1 cellular context compared by ENCODE assay signal in the genomic region with DNA sequence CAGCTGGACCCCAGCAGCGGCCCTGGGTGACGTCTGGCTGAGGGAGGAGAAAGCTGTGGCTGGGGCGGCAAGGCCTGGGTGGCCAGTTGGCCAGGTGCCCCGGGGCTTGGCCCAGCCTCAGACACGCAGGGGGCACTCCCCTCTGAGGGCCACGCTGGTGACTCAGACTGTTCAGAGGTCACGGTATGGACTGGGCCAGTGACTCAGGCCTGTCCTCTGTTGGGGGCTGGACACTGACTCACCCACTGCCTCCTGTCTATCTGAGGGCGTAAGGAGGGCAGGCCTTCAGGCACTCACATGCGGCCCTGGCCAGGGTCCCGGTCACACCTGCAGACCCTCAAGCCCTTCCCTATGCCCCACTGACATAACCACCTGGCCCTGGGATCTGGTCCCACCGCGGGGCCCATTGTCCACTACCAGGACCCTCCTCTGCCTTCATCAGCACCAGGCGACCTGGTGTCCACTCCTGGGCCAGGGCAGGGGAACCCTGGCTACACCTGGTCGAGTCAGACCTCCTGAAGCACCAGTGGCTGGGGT.
TF ChIP-seq lines count a peak whose summit lies in the region.

No MANE protein-coding gene starts in this region.

TF ChIP-seq in HepG2, 621 proteins besides CTCF, POLR2A, EP300 and RAD21 (continued from another document):
- TF ChIP-seq ZFY (CRISPR knock-in tag; IDR thresholded peaks at IDR 0.05) = peak; percentile 31; the same call in 1 of the 2 replicates
- no peak for TF ChIP-seq LCORL (IDR thresholded peaks at IDR 0.05)
- TF ChIP-seq LCORL (CRISPR knock-in tag; IDR thresholded peaks at IDR 0.05) = peak; percentile 67
- TF ChIP-seq XRCC5 (optimal IDR thresholded peaks at IDR 0.05; ENCODE audit: low read length) = peak; percentile 27
- peak; percentile 93 for TF ChIP-seq HNRNPL (IDR thresholded peaks at IDR 0.05; ENCODE audit: low read depth, low read length)
- peak; percentile 19; the same call in 1 of the 2 replicates for TF ChIP-seq MYC (CRISPR knock-in tag; IDR thresholded peaks at IDR 0.05; ENCODE audit: borderline replicate concordance)
- peak; percentile 50; the same call in 1 of the 2 replicates for TF ChIP-seq PPARG (CRISPR knock-in tag; conservative IDR thresholded peaks at IDR 0.05)
- TF ChIP-seq, protein P1, sequence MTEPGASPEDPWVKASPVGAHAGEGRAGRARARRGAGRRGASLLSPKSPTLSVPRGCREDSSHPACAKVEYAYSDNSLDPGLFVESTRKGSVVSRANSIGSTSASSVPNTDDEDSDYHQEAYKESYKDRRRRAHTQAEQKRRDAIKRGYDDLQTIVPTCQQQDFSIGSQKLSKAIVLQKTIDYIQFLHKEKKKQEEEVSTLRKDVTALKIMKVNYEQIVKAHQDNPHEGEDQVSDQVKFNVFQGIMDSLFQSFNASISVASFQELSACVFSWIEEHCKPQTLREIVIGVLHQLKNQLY (CRISPR knock-in tag; IDR thresholded peaks at IDR 0.05) = 0 out of 2 replicates have a peak, but pooled peaks have one; percentile 54
- TF ChIP-seq NFE2 (CRISPR knock-in tag; IDR thresholded peaks at IDR 0.05) = peak; percentile 12; the same call in 1 of the 2 replicates
- TF ChIP-seq RXRB (CRISPR knock-in tag; IDR thresholded peaks at IDR 0.05; ENCODE audit: borderline replicate concordance) = peak; percentile 46; the same call in 1 of the 2 replicates
- no peak for TF ChIP-seq ZNF891 (CRISPR knock-in tag; IDR thresholded peaks at IDR 0.05)
- 0 out of 2 replicates have a peak, but pooled peaks have one; percentile 23 for TF ChIP-seq FOXA3 (CRISPR knock-in tag; IDR thresholded peaks at IDR 0.05)
- TF ChIP-seq SP2 (CRISPR knock-in tag; IDR thresholded peaks at IDR 0.05) = no peak
- TF ChIP-seq FOSL1 (CRISPR knock-in tag; IDR thresholded peaks at IDR 0.05; ENCODE audit: borderline replicate concordance) = peak; percentile 82
- no peak for TF ChIP-seq TGIF2 (CRISPR knock-in tag; IDR thresholded peaks at IDR 0.05)
- peak; percentile 47 for TF ChIP-seq SKI (IDR thresholded peaks at IDR 0.05; ENCODE audit: partially characterized antibody)
- no peak for TF ChIP-seq PRMT3 (CRISPR knock-in tag; IDR thresholded peaks at IDR 0.05; ENCODE audit: borderline replicate concordance, low read depth)
- TF ChIP-seq, protein P2, sequence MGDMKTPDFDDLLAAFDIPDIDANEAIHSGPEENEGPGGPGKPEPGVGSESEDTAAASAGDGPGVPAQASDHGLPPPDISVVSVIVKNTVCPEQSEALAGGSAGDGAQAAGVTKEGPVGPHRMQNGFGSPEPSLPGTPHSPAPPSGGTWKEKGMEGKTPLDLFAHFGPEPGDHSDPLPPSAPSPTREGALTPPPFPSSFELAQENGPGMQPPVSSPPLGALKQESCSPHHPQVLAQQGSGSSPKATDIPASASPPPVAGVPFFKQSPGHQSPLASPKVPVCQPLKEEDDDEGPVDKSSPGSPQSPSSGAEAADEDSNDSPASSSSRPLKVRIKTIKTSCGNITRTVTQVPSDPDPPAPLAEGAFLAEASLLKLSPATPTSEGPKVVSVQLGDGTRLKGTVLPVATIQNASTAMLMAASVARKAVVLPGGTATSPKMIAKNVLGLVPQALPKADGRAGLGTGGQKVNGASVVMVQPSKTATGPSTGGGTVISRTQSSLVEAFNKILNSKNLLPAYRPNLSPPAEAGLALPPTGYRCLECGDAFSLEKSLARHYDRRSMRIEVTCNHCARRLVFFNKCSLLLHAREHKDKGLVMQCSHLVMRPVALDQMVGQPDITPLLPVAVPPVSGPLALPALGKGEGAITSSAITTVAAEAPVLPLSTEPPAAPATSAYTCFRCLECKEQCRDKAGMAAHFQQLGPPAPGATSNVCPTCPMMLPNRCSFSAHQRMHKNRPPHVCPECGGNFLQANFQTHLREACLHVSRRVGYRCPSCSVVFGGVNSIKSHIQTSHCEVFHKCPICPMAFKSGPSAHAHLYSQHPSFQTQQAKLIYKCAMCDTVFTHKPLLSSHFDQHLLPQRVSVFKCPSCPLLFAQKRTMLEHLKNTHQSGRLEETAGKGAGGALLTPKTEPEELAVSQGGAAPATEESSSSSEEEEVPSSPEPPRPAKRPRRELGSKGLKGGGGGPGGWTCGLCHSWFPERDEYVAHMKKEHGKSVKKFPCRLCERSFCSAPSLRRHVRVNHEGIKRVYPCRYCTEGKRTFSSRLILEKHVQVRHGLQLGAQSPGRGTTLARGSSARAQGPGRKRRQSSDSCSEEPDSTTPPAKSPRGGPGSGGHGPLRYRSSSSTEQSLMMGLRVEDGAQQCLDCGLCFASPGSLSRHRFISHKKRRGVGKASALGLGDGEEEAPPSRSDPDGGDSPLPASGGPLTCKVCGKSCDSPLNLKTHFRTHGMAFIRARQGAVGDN (CRISPR knock-in tag; IDR thresholded peaks at IDR 0.05) = peak; percentile 57
- TF ChIP-seq ZFX (CRISPR knock-in tag; IDR thresholded peaks at IDR 0.05; ENCODE audit: low read depth) = peak; percentile 42; the same call in 1 of the 2 replicates
- peak; percentile 52 for TF ChIP-seq NR2F6 (IDR thresholded peaks at IDR 0.05)
- TF ChIP-seq NR2F6 (CRISPR knock-in tag; IDR thresholded peaks at IDR 0.05) = peak; percentile 55; the same call in 1 of the 2 replicates
- no peak for TF ChIP-seq ZKSCAN5 (CRISPR knock-in tag; IDR thresholded peaks at IDR 0.05)
- peak; percentile 58 to 75; a peak in 3 of 4 replicates for TF ChIP-seq NR2F1 (CRISPR knock-in tag; IDR thresholded peaks at IDR 0.05)
- TF ChIP-seq TEAD3 (CRISPR knock-in tag; optimal IDR thresholded peaks at IDR 0.05; ENCODE audit: borderline replicate concordance) = peak; percentile 63
- no peak for TF ChIP-seq MIXL1 (CRISPR knock-in tag; IDR thresholded peaks at IDR 0.05)
- peak; percentile 65; the same call in 1 of the 2 replicates for TF ChIP-seq DPF2 (CRISPR knock-in tag; IDR thresholded peaks at IDR 0.05; ENCODE audit: borderline replicate concordance, low read depth)
